In genomic region chr2:10120158-10120937, GRCh38 we compare ENCODE assay signal across 1 cellular context.
TF ChIP-seq lines count a peak whose summit lies in the region.

No MANE protein-coding gene starts in this region.

TF ChIP-seq in GM12878, 131 proteins besides CTCF, POLR2A, EP300 and RAD21 (continued from another document):
- TF ChIP-seq ZBTB4 (CRISPR knock-in tag; IDR thresholded peaks at IDR 0.05), result 0 out of 2 replicates have a peak, but pooled peaks have one; percentile 45
- no peak for TF ChIP-seq RCOR1 (conservative IDR thresholded peaks at IDR 0.05; ENCODE audit: low read depth, low read length)
- TF ChIP-seq SUZ12 (IDR thresholded peaks at IDR 0.05; ENCODE audit: unreplicated experiment), result no peak
- peak; percentile 74; the same call in 1 of the 2 replicates for TF ChIP-seq RAD51 (IDR thresholded peaks at IDR 0.05)
- TF ChIP-seq USF1 (IDR thresholded peaks at IDR 0.05; ENCODE audit: borderline replicate concordance, extremely low read length, insufficient read depth, low read depth, low read length), result no peak
- TF ChIP-seq NR2C2 (IDR thresholded peaks at IDR 0.05; ENCODE audit: borderline replicate concordance, control insufficient read depth, insufficient read length, low read depth), result no peak
- no peak for TF ChIP-seq SREBF2 (IDR thresholded peaks at IDR 0.05; ENCODE audit: low read length)
- TF ChIP-seq NFYA (IDR thresholded peaks at IDR 0.05; ENCODE audit: borderline replicate concordance, low read depth, low read length), result no peak
- TF ChIP-seq MAX (IDR thresholded peaks at IDR 0.05; ENCODE audit: low read depth, low read length), result peak; percentile 78
- TF ChIP-seq ZNF384 (IDR thresholded peaks at IDR 0.05; ENCODE audit: borderline replicate concordance, low read depth, low read length), result no peak
- TF ChIP-seq SIN3A (IDR thresholded peaks at IDR 0.05; ENCODE audit: low read depth, low read length), result peak; percentile 81
- no peak for TF ChIP-seq CBX3 (IDR thresholded peaks at IDR 0.05; ENCODE audit: borderline replicate concordance, low read depth)
- 0 out of 2 replicates have a peak, but pooled peaks have one; percentile 28 for TF ChIP-seq ESRRA (IDR thresholded peaks at IDR 0.05; ENCODE audit: low read length)
- TF ChIP-seq GATAD2B (conservative IDR thresholded peaks at IDR 0.05; ENCODE audit: low read depth), result peak; percentile 77
- no peak for TF ChIP-seq ZNF217 (IDR thresholded peaks at IDR 0.05)
- TF ChIP-seq TAF1 (IDR thresholded peaks at IDR 0.05; ENCODE audit: borderline replicate concordance, low read depth, low read length), result peak; percentile 71
- TF ChIP-seq RELB (IDR thresholded peaks at IDR 0.05; ENCODE audit: low read depth), result peak; percentile 85
- no peak for TF ChIP-seq CHD1 (IDR thresholded peaks at IDR 0.05; ENCODE audit: low read depth, low read length)
- TF ChIP-seq MYC (IDR thresholded peaks at IDR 0.05; ENCODE audit: insufficient read depth, insufficient read length, insufficient replicate concordance, low read length, severe bottlenecking), result peak; percentile 94
- peak; percentile 55 for TF ChIP-seq RUNX3 (IDR thresholded peaks at IDR 0.05; ENCODE audit: low read length)
- TF ChIP-seq BACH1 (IDR thresholded peaks at IDR 0.05; ENCODE audit: borderline replicate concordance), result peak; percentile 72; the same call in 1 of the 2 replicates
